Comparison of ENCODE assay signal across 6 cellular contexts in genomic region chr5:65663804-65664521, GRCh38. TPM values are rescaled to one million over a fixed set of nuclear protein-coding genes. Genes with fewer than 3 reads are reported as not detected.
DNase-seq lines count a peak whose midpoint lies in the region; ATAC-seq and TF ChIP-seq lines count a peak whose summit lies in the region.

No MANE protein-coding gene starts in this region.

- no peaks in the 10 kb centered on the region for H3K4me1 ChIP-seq in osteoblast (ENCODE audit: insufficient read depth, low read length)

- DNase-seq in HFF-Myc (ENCODE audit: extremely low read depth, low read depth) (no peak), brain microvascular endothelial cell (no peak), osteoblast (ENCODE audit: insufficient read length, low spot score, missing footprints) (peak; percentile 50), ecto neural progenitor cell (ENCODE audit: low spot score) (no peak), H4 (ENCODE audit: low spot score) (no peak)

- H3K9me3 ChIP-seq in osteoblast (ENCODE audit: low read depth, low read length), result no peaks in the 10 kb centered on the region

- H3K36me3 ChIP-seq in brain microvascular endothelial cell (replicated peaks) (peaks cover 7% of the 10 kb centered on the region), osteoblast (ENCODE audit: insufficient read depth, low read length) (peaks cover 25% of the 10 kb centered on the region)

- H3K4me2 ChIP-seq in osteoblast (ENCODE audit: insufficient read depth, low read length), result no peak overlapping the region

- H3K79me2 ChIP-seq in osteoblast (ENCODE audit: insufficient read depth, low read length), result no peaks in the 10 kb centered on the region

- TF ChIP-seq CTCF in HFF-Myc (IDR thresholded peaks at IDR 0.05; ENCODE audit: low read depth, low read length, missing control alignments) (peak; percentile 42), brain microvascular endothelial cell (IDR thresholded peaks at IDR 0.05; ENCODE audit: low read depth, low read length, missing control alignments) (peak; percentile 63), osteoblast (IDR thresholded peaks at IDR 0.05; ENCODE audit: extremely low read depth, low read depth, low read length) (peak; percentile 48)

- no peak overlapping the region for H2AFZ ChIP-seq in osteoblast (ENCODE audit: low read length)

- no peak overlapping the region for H3K27ac ChIP-seq in brain microvascular endothelial cell
- no peak overlapping the region for H3K27ac ChIP-seq in osteoblast (ENCODE audit: low read depth, low read length)

- in situ Hi-C loops in brain microvascular endothelial cell (cut with HindIII; ENCODE audit: low pct_ligation_motif_present, low sequenced_read_pairs), result no loop called here

- no peaks in the 10 kb centered on the region for H3K27me3 ChIP-seq in brain microvascular endothelial cell (replicated peaks)
- H3K27me3 ChIP-seq in osteoblast (ENCODE audit: insufficient read depth, low read length), result no peaks in the 10 kb centered on the region

- H4K20me1 ChIP-seq in osteoblast (ENCODE audit: insufficient read depth, low read length), result no peaks in the 10 kb centered on the region

- no peak for ATAC-seq in GM21515 (IDR thresholded peaks at IDR 0.05; ENCODE audit: unreplicated experiment)

- H3K4me3 ChIP-seq in HFF-Myc (replicated peaks; ENCODE audit: low read depth, low read length), result no peak overlapping the region
- no peak overlapping the region for H3K4me3 ChIP-seq in brain microvascular endothelial cell (ENCODE audit: low read depth, low read length)
- H3K4me3 ChIP-seq in osteoblast (ENCODE audit: insufficient read depth, low read length), result no peak overlapping the region

RNA-seq across cellular contexts. Expression of gene SHLD3, which starts 39.1 kb away (rescaled TPM):
- 4.3 and 4.4 TPM in 2 replicates for total RNA-seq in osteoblast
- 3.6 and 5.7 TPM in 2 replicates for total RNA-seq in H4 (2014; rRNA removed; shearing (Covaris generic))

RNA-seq across cellular contexts. Expression of gene TRAPPC13, which starts 39.1 kb away (rescaled TPM):
- total RNA-seq in osteoblast, result 24.2 and 26.1 TPM in 2 replicates
- total RNA-seq in H4 (2014; rRNA removed; shearing (Covaris generic)), result 20.7 and 38.0 TPM in 2 replicates

RNA-seq across cellular contexts. Expression of gene TRIM23, which starts 39.8 kb away (rescaled TPM):
- 30.4 and 32.1 TPM in 2 replicates for total RNA-seq in osteoblast
- 6.7 and 10.8 TPM in 2 replicates for total RNA-seq in H4 (2014; rRNA removed; shearing (Covaris generic))

RNA-seq across cellular contexts. Expression of gene SGTB, which starts 57.9 kb away (rescaled TPM):
- 20.6 and 21.4 TPM in 2 replicates for total RNA-seq in osteoblast
- 3.9 and 6.1 TPM in 2 replicates for total RNA-seq in H4 (2014; rRNA removed; shearing (Covaris generic))

RNA-seq across cellular contexts. Expression of gene NLN, which starts 58.0 kb away (rescaled TPM):
- total RNA-seq in osteoblast, result 32.4 and 35.5 TPM in 2 replicates
- 33.0 and 33.6 TPM in 2 replicates for total RNA-seq in H4 (2014; rRNA removed; shearing (Covaris generic))
